29 cellular contexts compared by ENCODE assay signal in the genomic region with DNA sequence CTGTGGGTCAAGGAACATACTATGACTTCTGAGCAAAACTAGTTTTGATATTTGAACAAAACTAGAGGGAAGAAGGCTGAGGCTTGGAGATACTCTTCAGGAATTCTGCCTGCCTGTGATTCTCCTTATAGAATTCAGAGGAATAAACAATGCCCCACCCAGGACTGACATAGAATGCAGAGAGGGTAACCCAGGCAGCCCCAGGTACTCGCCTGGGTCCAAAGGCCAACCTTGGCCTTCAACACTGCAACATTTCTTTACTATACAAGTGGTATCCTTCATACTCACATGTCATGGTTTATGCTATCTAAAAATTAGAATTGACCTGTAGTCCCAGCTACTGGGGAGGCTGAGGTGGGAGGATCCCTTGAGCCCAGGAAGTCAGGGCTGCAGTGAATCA.
"Had no signal": no experiment of that assay in that cellular context is flagged by ENCODE, and none has a peak within 500 bp of the region (broad histone marks: within the 10 kb centered on the region; RNA-seq: fewer than 3 reads in every experiment).

No MANE protein-coding gene starts in this region.

- H3K9me3 ChIP-seq: left ventricle myocardium inferior, pancreas, prostate gland, sigmoid colon, stomach, suprapubic skin, thoracic aorta, tibial artery, upper lobe of right lung had no signal

- H3K27ac ChIP-seq: left ventricle myocardium inferior, pancreas, prostate gland, sigmoid colon, stomach, suprapubic skin, thoracic aorta, tibial artery, upper lobe of right lung had no signal

- H3K27me3 ChIP-seq: pancreas, sigmoid colon, stomach, suprapubic skin, tibial artery, upper lobe of right lung had no signal

- H3K4me1 ChIP-seq: left ventricle myocardium inferior, pancreas, prostate gland, sigmoid colon, tibial artery, upper lobe of right lung had no signal

- H3K36me3 ChIP-seq: left ventricle myocardium inferior, pancreas, prostate gland, sigmoid colon, stomach, suprapubic skin, thoracic aorta, tibial artery, upper lobe of right lung had no signal

- H3K4me3 Mint-ChIP-seq: naive thymus-derived CD8-positive, alpha-beta T cell; nephron; neural crest cell; stimulated activated naive B cell treated with anti-CD40 and anti-IgM and Interleukin-4, amounts not matched to agents 10 μg/mL and 1 μg/mL and 100 μg/mL, for 72 hours had no signal

- H3K4me2 ChIP-seq: smooth muscle cell had no signal

- H3K4me3 ChIP-seq: left ventricle myocardium inferior, lung, pancreas, prostate gland, sigmoid colon, smooth muscle cell, stomach, suprapubic skin, thoracic aorta, tibial artery, upper lobe of right lung had no signal

- DNase-seq: head of caudate nucleus; hippocampal formation; kidney; left ventricle myocardium inferior; midbrain; naive thymus-derived CD8-positive, alpha-beta T cell; nucleus accumbens; pancreas; posterior cingulate gyrus; retina; right cardiac atrium; sigmoid colon; stimulated activated CD4-positive, alpha-beta T cell treated with anti-CD3 and anti-CD28 coated beads, Interleukin-2, amount 100 ng/mL, for 24 hours; stimulated activated CD4-positive, alpha-beta T cell treated with anti-CD3 and anti-CD28 coated beads, Interleukin-4, amount 100 ng/mL, for 1 hour; stimulated activated naive B cell treated with anti-CD40 and anti-IgM and Interleukin-4, amounts not matched to agents 10 μg/mL and 1 μg/mL and 100 μg/mL, for 72 hours; stimulated activated naive CD8-positive, alpha-beta T cell treated with anti-CD3 and anti-CD28 coated beads, Interleukin-15, Interleukin-2, amounts not matched to agents 100 U/mL and 50 U/mL, for 24 hours; stomach; tibial artery; trophoblast cell; upper lobe of right lung had no signal

- ATAC-seq: naive thymus-derived CD8-positive, alpha-beta T cell; pancreas; right cardiac atrium; stimulated activated naive B cell treated with anti-CD40 and anti-IgM and Interleukin-4, amounts not matched to agents 10 μg/mL and 1 μg/mL and 100 μg/mL, for 72 hours; stimulated activated naive CD8-positive, alpha-beta T cell treated with anti-CD3 and anti-CD28 coated beads, Interleukin-15, Interleukin-2, amounts not matched to agents 100 U/mL and 50 U/mL, for 24 hours; upper lobe of right lung had no signal

- FAIRE-seq: islet of Langerhans, kidney, pancreas, urothelium cell line had no signal

- H3K9me3 Mint-ChIP-seq: naive thymus-derived CD8-positive, alpha-beta T cell had no signal

- H3K27me3 Mint-ChIP-seq: naive thymus-derived CD8-positive, alpha-beta T cell; stimulated activated naive B cell treated with anti-CD40 and anti-IgM and Interleukin-4, amounts not matched to agents 10 μg/mL and 1 μg/mL and 100 μg/mL, for 72 hours had no signal
